Comparison of ENCODE assay signal across 9 cellular contexts in the genomic region with DNA sequence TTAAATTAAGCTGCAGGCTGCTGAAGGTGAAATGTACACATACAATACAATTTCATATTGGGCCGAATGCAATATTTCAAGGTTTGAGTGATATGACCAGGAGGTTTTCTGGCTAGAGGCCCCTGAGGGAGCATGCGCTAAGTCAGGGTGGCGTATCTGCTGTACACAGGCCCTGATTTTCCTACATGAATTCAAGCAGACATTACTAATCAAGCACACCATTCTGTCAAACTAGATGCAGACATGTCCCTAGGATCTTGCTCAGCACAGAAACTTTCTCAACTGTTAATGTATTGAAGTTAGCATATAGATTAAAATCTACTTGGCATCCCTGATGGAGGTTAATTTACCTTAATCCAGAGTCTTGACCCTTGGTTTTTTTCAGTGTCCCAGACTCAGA. TPM values are rescaled to one million over a fixed set of nuclear protein-coding genes. Genes with fewer than 3 reads are reported as not detected.
"Had no signal": no experiment of that assay in that cellular context is flagged by ENCODE, and none has a peak within 500 bp of the region (broad histone marks: within the 10 kb centered on the region; RNA-seq: fewer than 3 reads in every experiment).

No MANE protein-coding gene starts in this region.

- FAIRE-seq: H1, H54, HepG2 had no signal

- H3K27me3 Mint-ChIP-seq: IgD-negative memory B cell had no signal

- H3K36me3 Mint-ChIP-seq: IgD-negative memory B cell had no signal

- DNase-seq: H9 had no signal

- H2AFZ ChIP-seq: GM23338 had no signal

- H3K4me3 Mint-ChIP-seq: GM23338, H9, HFFc6, IgD-negative memory B cell had no signal

- H3K9me3 Mint-ChIP-seq: GM23338, HFFc6 had no signal

- ATAC-seq: GM23338, HepG2 had no signal

- H3K4me3 ChIP-seq: GM23338 had no signal

- H3K27ac ChIP-seq: HL-60 had no signal

- H3K4me2 ChIP-seq: GM23338 had no signal

- H3K27ac Mint-ChIP-seq: GM23338, H9, HFFc6, IgD-negative memory B cell had no signal

RNA-seq across cellular contexts. Expression of a gene that starts 10.7 kb away (rescaled TPM):
- total RNA-seq: GM23338, H1, H9, HepG2, HFFc6, HT1080 had no signal
- polyA plus RNA-seq: H1, HepG2, IgD-negative memory B cell had no signal
